7 cellular contexts compared by ENCODE assay signal in genomic region chr15:43134157-43134637, GRCh38. TPM values are rescaled to one million over a fixed set of nuclear protein-coding genes. Genes with fewer than 3 reads are reported as not detected.
DNase-seq lines count a peak whose midpoint lies in the region; ATAC-seq and TF ChIP-seq lines count a peak whose summit lies in the region.

No MANE protein-coding gene starts in this region.

- H3K36me3 Mint-ChIP-seq in immature natural killer cell = peaks cover 12 to 18% (median 13%) of the 10 kb centered on the region in 3 donors
- peaks cover 33% of the 10 kb centered on the region for H3K36me3 Mint-ChIP-seq in stimulated activated naive CD8-positive, alpha-beta T cell treated with anti-CD3 and anti-CD28 coated beads, Interleukin-15, Interleukin-2, amounts not matched to agents 100 ng/mL and 50 ng/mL, for 24 hours (ENCODE audit: low read depth)

- peaks cover 0 to 15% of the 10 kb centered on the region in 2 donors for H3K36me3 ChIP-seq in adrenal gland (replicated peaks in 1 of 2)

- peaks cover 0 to 4% (median 0%) of the 10 kb centered on the region in 6 donors for H3K9me3 Mint-ChIP-seq in immature natural killer cell
- peaks cover 4% of the 10 kb centered on the region for H3K9me3 Mint-ChIP-seq in stimulated activated naive CD8-positive, alpha-beta T cell treated with anti-CD3 and anti-CD28 coated beads, Interleukin-15, Interleukin-2, amounts not matched to agents 100 ng/mL and 50 ng/mL, for 24 hours

- H3K27me3 ChIP-seq in HL-60 (ENCODE audit: insufficient read depth, poor library complexity, severe bottlenecking) (no peaks in the 10 kb centered on the region), adrenal gland (no peaks in the 10 kb centered on the region)

- H3K27ac Mint-ChIP-seq in immature natural killer cell = peak overlapping the region; percentile 81 to 95 (median 94)
- H3K27ac Mint-ChIP-seq in stimulated activated naive CD8-positive, alpha-beta T cell treated with anti-CD3 and anti-CD28 coated beads, Interleukin-15, Interleukin-2, amounts not matched to agents 100 ng/mL and 50 ng/mL, for 24 hours = peak overlapping the region; percentile 87

- no peaks in the 10 kb centered on the region for H3K9me3 ChIP-seq in adrenal gland (replicated peaks in 1 of 3)

- H3K27ac ChIP-seq in HL-60 (replicated peaks) = peak overlapping the region; percentile 38; the same call in 1 of the 2 replicates
- peak overlapping the region in 4 of 5 donors; percentile 41 to 93 (median 84) for H3K27ac ChIP-seq in adrenal gland

- no peak for DNase-seq in HL-60 (ENCODE audit: low read depth in 1 of 2, low spot score in 1 of 2)
- no peak for DNase-seq in adrenal gland
- peak in 1 of 3 donors; percentile 12 for DNase-seq in immature natural killer cell
- no peak for DNase-seq in DMS 273 treated with DMSO at 0.1 percent for 48 hours (lab: John Stamatoyannopoulos, UW)

- no peak for ATAC-seq in GM19328 (IDR thresholded peaks at IDR 0.05; ENCODE audit: unreplicated experiment)

- peaks cover 25 to 44% of the 10 kb centered on the region in 2 donors for H3K4me1 Mint-ChIP-seq in immature natural killer cell
- peaks cover 23% of the 10 kb centered on the region for H3K4me1 Mint-ChIP-seq in stimulated activated naive CD8-positive, alpha-beta T cell treated with anti-CD3 and anti-CD28 coated beads, Interleukin-15, Interleukin-2, amounts not matched to agents 100 ng/mL and 50 ng/mL, for 24 hours (ENCODE audit: low read depth)

- intact Hi-C loops in adrenal gland (cut with DNase I) = no loop called here

- TF ChIP-seq POLR2A in GM19193 (IDR thresholded peaks at IDR 0.05; ENCODE audit: extremely low read depth, insufficient read depth, insufficient read length) = peak; percentile 31
- TF ChIP-seq POLR2A in adrenal gland (IDR thresholded peaks at IDR 0.05) = no peak

- peak overlapping the region; percentile 82 to 94 (median 92) for H3K4me3 Mint-ChIP-seq in immature natural killer cell
- H3K4me3 Mint-ChIP-seq in stimulated activated naive CD8-positive, alpha-beta T cell treated with anti-CD3 and anti-CD28 coated beads, Interleukin-15, Interleukin-2, amounts not matched to agents 100 ng/mL and 50 ng/mL, for 24 hours = peak overlapping the region; percentile 90

- 11 to 19% (median 14%) methylated on average over 2 to 12 of the region's 12 CpGs for WGBS in adrenal gland, 4 donors

- TF ChIP-seq CTCF in HL-60 (IDR thresholded peaks at IDR 0.05; ENCODE audit: insufficient read depth, low read length) (no peak), adrenal gland (IDR thresholded peaks at IDR 0.05) (no peak)

- peaks cover 5 to 22% of the 10 kb centered on the region in 2 donors for H3K4me1 ChIP-seq in adrenal gland (replicated peaks in 1 of 2)

- peak overlapping the region; percentile 85 for H3K4me3 ChIP-seq in HL-60 (replicated peaks; ENCODE audit: insufficient read depth, low read length)
- H3K4me3 ChIP-seq in adrenal gland = peak overlapping the region; percentile 46 to 99 (median 92)

- peaks cover 0 to 8% (median 2%) of the 10 kb centered on the region in 3 donors for H3K27me3 Mint-ChIP-seq in immature natural killer cell (ENCODE audit: low read depth in 3 of 3)
- no peaks in the 10 kb centered on the region for H3K27me3 Mint-ChIP-seq in stimulated activated naive CD8-positive, alpha-beta T cell treated with anti-CD3 and anti-CD28 coated beads, Interleukin-15, Interleukin-2, amounts not matched to agents 100 ng/mL and 50 ng/mL, for 24 hours

RNA-seq across cellular contexts. Expression of gene TMEM62, which starts 0.8 kb away (rescaled TPM):
- total RNA-seq in adrenal gland = 10 to 100 TPM; 11.3 to 25.9 (median 18.3) TPM
- 10 to 100 TPM; 17.5 to 21.9 (median 18.4) TPM for polyA plus RNA-seq in adrenal gland
- polyA plus RNA-seq in immature natural killer cell = 10 to 100 TPM in 2 of 3 donors, 1 to 10 TPM in 1; 9.3 to 12.7 (median 12.5) TPM

RNA-seq across cellular contexts. Expression of gene UBR1, which starts 28.4 kb away (rescaled TPM):
- 10 to 100 TPM; 15.3 to 28.7 (median 23.8) TPM for total RNA-seq in adrenal gland
- polyA plus RNA-seq in adrenal gland (10 to 100 TPM in 1 of 3 donors, 1 to 10 TPM in 2; 3.9 to 21.1 (median 4.5) TPM), immature natural killer cell (10 to 100 TPM; 12.1 to 26.5 (median 15.1) TPM)

RNA-seq across cellular contexts. Expression of gene CCNDBP1, which starts 51.0 kb away (rescaled TPM):
- total RNA-seq in adrenal gland = 100 to 1,000 TPM in 2 of 8 donors, 10 to 100 TPM in 6; 66.0 to 160 (median 89.8) TPM
- polyA plus RNA-seq in adrenal gland = 100 to 1,000 TPM in 1 of 3 donors, 10 to 100 TPM in 2; 34.1 to 106 (median 35.4) TPM
- polyA plus RNA-seq in immature natural killer cell = 100 to 1,000 TPM; 186 to 286 (median 197) TPM
